In the genomic region with DNA sequence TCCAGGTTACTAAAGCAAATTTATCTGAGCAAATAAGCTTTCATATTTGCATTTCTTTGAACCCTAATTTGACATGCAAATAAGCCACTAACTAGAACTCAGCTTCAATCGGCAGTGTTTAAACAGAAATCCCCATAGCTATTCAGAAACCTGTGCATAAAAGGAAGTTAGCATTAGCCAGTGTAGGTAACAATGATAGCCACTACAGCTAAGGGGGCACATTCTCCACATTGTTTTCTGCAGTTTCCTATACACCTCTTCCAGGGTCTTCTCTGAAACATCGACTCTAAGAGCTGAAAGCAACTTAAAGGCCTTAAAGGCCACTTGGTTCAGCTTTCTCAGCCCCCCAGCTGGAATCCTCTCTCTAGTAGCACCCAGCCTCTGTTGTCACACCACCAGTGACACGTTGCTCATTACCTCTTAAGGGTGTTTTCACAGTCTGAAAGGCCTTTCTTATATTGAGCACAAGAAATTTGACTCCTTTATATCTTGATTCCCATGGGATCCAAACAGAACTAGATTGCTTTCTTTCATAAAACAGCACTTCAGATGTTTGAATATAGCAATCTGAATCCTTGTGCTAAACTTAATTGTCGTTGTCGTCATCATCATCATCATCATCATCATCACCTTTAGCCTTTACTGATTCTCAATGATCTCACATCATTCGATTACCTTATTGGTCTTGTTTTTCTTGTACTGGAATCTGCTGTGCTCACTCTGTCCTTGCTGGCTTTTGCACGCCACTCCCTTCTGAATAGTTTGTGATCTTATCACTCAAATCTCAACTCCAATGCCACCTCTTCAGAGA, we compare ENCODE assay signal across 26 cellular contexts.
"Had no signal": no experiment of that assay in that cellular context is flagged by ENCODE, and none has a peak within 500 bp of the region (broad histone marks: within the 10 kb centered on the region; RNA-seq: fewer than 3 reads in every experiment).

No MANE protein-coding gene starts in this region.

- H3K4me1 ChIP-seq: adrenal gland, ascending aorta, transverse colon had no signal

- H3K9me3 Mint-ChIP-seq: activated T-cell treated with anti-CD3 and anti-CD28 coated beads, Interleukin-2, amount 50 U/mL, for 24 hours; activated T-helper 2 cell treated with anti-CD3 and anti-CD28 coated beads, Interferon-gamma antibody, Interleukin-2, Interleukin-4, amounts not matched to agents 10 μg/mL and 5 μg/mL and 100 μg/mL, durations not matched to agents 14 hours and 24 hours and 36 hours; neural crest cell; stimulated activated memory B cell treated with anti-CD40 and anti-IgM and Interleukin-4, amounts not matched to agents 10 μg/mL and 1 μg/mL and 100 μg/mL, for 72 hours had no signal

- H3K27me3 ChIP-seq: adrenal gland, ascending aorta, brain microvascular endothelial cell, heart right ventricle, transverse colon had no signal

- H3K4me3 ChIP-seq: adrenal gland, ascending aorta, heart right ventricle, lung, transverse colon had no signal

- H3K4me1 Mint-ChIP-seq: neural crest cell; stimulated activated memory B cell treated with anti-CD40 and anti-IgM and Interleukin-4, amounts not matched to agents 10 μg/mL and 1 μg/mL and 100 μg/mL, for 72 hours had no signal

- H3K9me3 ChIP-seq: adrenal gland, ascending aorta, heart right ventricle, transverse colon had no signal

- H3K36me3 ChIP-seq: adrenal gland, ascending aorta, brain microvascular endothelial cell, heart right ventricle, transverse colon had no signal

- ATAC-seq: heart right ventricle; left lobe of liver; naive thymus-derived CD4-positive, alpha-beta T cell; sciatic nerve; stimulated activated memory B cell treated with anti-CD40 and anti-IgM and Interleukin-4, amounts not matched to agents 10 μg/mL and 1 μg/mL and 100 μg/mL, for 72 hours had no signal

- H3K27ac ChIP-seq: adrenal gland, ascending aorta, brain microvascular endothelial cell, heart right ventricle, transverse colon had no signal

- DNase-seq: activated CD4-positive, alpha-beta T cell treated with anti-CD3 and anti-CD28 coated beads, Interleukin-2, amount 50 U/mL, for 4 hours; activated CD8-positive, alpha-beta memory T cell treated with anti-CD3 and anti-CD28 coated beads for 24 hours; activated CD8-positive, alpha-beta memory T cell treated with anti-CD3 and anti-CD28 coated beads, Interleukin-2, amount 50 U/mL, for 4 hours; activated naive CD4-positive, alpha-beta T cell; activated T-cell treated with anti-CD3 and anti-CD28 coated beads, Interleukin-2, amount 50 U/mL, for 24 hours; adrenal gland; brain microvascular endothelial cell; caudate nucleus; dermis blood vessel endothelial cell; effector CD8-positive, alpha-beta T cell; erythroblast; foreskin fibroblast; heart right ventricle; kidney; naive thymus-derived CD4-positive, alpha-beta T cell; posterior cingulate gyrus; small intestine; transverse colon had no signal

- H3K36me3 Mint-ChIP-seq: activated naive CD8-positive, alpha-beta T cell; naive thymus-derived CD4-positive, alpha-beta T cell; stimulated activated memory B cell treated with anti-CD40 and anti-IgM and Interleukin-4, amounts not matched to agents 10 μg/mL and 1 μg/mL and 100 μg/mL, for 72 hours had no signal

- H3K27ac Mint-ChIP-seq: activated naive CD8-positive, alpha-beta T cell; activated T-cell treated with anti-CD3 and anti-CD28 coated beads, Interleukin-2, amount 50 U/mL, for 24 hours; activated T-helper 2 cell treated with anti-CD3 and anti-CD28 coated beads, Interferon-gamma antibody, Interleukin-2, Interleukin-4, amounts not matched to agents 10 μg/mL and 5 μg/mL and 100 μg/mL, durations not matched to agents 14 hours and 24 hours and 36 hours; naive thymus-derived CD4-positive, alpha-beta T cell; stimulated activated memory B cell treated with anti-CD40 and anti-IgM and Interleukin-4, amounts not matched to agents 10 μg/mL and 1 μg/mL and 100 μg/mL, for 72 hours had no signal

- H3K4me3 Mint-ChIP-seq: activated naive CD8-positive, alpha-beta T cell; activated T-cell treated with anti-CD3 and anti-CD28 coated beads, Interleukin-2, amount 50 U/mL, for 24 hours; naive thymus-derived CD4-positive, alpha-beta T cell; neural crest cell; stimulated activated memory B cell treated with anti-CD40 and anti-IgM and Interleukin-4, amounts not matched to agents 10 μg/mL and 1 μg/mL and 100 μg/mL, for 72 hours had no signal
